ENCODE assay signal across 12 cellular contexts in the genomic region with DNA sequence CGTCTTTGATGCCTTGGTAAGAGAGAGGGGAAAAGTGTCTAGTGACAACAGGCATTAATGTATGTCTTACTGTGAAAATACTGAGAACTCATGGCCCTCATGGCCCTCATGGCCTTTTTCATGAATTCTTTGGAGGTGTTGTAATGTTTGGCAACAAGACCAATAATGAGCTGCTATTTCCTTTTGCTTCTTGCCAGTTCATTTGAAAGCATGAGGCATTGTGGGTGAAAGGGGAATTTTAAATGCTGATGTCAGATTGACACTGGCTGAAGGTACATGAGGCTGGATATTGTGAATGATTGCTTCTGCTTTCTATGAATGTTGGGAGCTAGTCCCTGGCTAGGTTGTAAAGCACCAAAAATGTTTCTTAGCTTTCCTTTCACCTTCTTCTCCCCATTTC.
A peak's percentile ranks its signal among the peaks of the same experiment; 100 is the strongest.
DNase-seq lines count a peak whose midpoint lies in the region; ATAC-seq and TF ChIP-seq lines count a peak whose summit lies in the region.
"Had no signal": no experiment of that assay in that cellular context is flagged by ENCODE, and none has a peak within 500 bp of the region (broad histone marks: within the 10 kb centered on the region; RNA-seq: fewer than 3 reads in every experiment).

No MANE protein-coding gene starts in this region.

- H3K36me3 Mint-ChIP-seq in natural killer cell treated with Interleukin-12 subunit alpha and Interleukin-12 subunit beta and Interleukin-15 and Interleukin-18, amount 100 ng/mL, for 72 hours: peaks cover 88% of the 10 kb centered on the region
- peaks cover 74% of the 10 kb centered on the region for H3K36me3 Mint-ChIP-seq in natural killer cell

- peak overlapping the region; percentile 17 for H3K4me3 ChIP-seq in adipocyte (ENCODE audit: low read length)
- no peak overlapping the region for H3K4me3 ChIP-seq in ovary
- H3K4me3 ChIP-seq: heart left ventricle had no signal

- ATAC-seq in natural killer cell treated with Interleukin-12 subunit alpha and Interleukin-12 subunit beta and Interleukin-15 and Interleukin-18, amount 100 ng/mL, for 72 hours: peak; percentile 53 to 68
- ATAC-seq in natural killer cell (no peak), foreskin keratinocyte (no peak)

- no peak overlapping the region for H3K4me3 Mint-ChIP-seq in natural killer cell treated with Interleukin-12 subunit alpha and Interleukin-12 subunit beta and Interleukin-15 and Interleukin-18, amount 100 ng/mL, for 72 hours
- no peak overlapping the region for H3K4me3 Mint-ChIP-seq in natural killer cell

- H3K27ac ChIP-seq in foreskin keratinocyte (no peak overlapping the region), ovary (no peak overlapping the region)
- H3K27ac ChIP-seq: C4-2B, heart left ventricle had no signal

- H3K9ac ChIP-seq in adipocyte (ENCODE audit: low read length): no peak overlapping the region

- no peak for TF ChIP-seq POLR2A in ovary (IDR thresholded peaks at IDR 0.05)

- peaks cover 38% of the 10 kb centered on the region for H3K4me1 ChIP-seq in adipocyte (ENCODE audit: control insufficient read depth, insufficient read depth, low read length)
- peaks cover 8% of the 10 kb centered on the region for H3K4me1 ChIP-seq in foreskin keratinocyte
- no peaks in the 10 kb centered on the region for H3K4me1 ChIP-seq in ovary (ENCODE audit: insufficient read depth)

- H3K4me1 Mint-ChIP-seq in natural killer cell treated with Interleukin-12 subunit alpha and Interleukin-12 subunit beta and Interleukin-15 and Interleukin-18, amount 100 ng/mL, for 72 hours (ENCODE audit: low read depth in 2 of 2): peaks cover 36 to 37% of the 10 kb centered on the region in 2 donors
- H3K4me1 Mint-ChIP-seq in natural killer cell: peaks cover 0 to 5% of the 10 kb centered on the region in 2 donors

- H3K27me3 Mint-ChIP-seq in natural killer cell treated with Interleukin-12 subunit alpha and Interleukin-12 subunit beta and Interleukin-15 and Interleukin-18, amount 100 ng/mL, for 72 hours: no peaks in the 10 kb centered on the region
- H3K27me3 Mint-ChIP-seq in natural killer cell (ENCODE audit: low read depth in 2 of 2): no peaks in the 10 kb centered on the region

- H3K9me3 ChIP-seq in adipocyte (ENCODE audit: control insufficient read depth, low read length) (no peaks in the 10 kb centered on the region), ovary (no peaks in the 10 kb centered on the region)
- H3K9me3 ChIP-seq: heart left ventricle had no signal

- TF ChIP-seq CTCF in natural killer cell (IDR thresholded peaks at IDR 0.05): no peak
- no peak for TF ChIP-seq CTCF in foreskin keratinocyte (conservative IDR thresholded peaks at IDR 0.05)
- TF ChIP-seq CTCF in ovary (IDR thresholded peaks at IDR 0.05): no peak

- H3K27me3 ChIP-seq in adipocyte (replicated peaks; ENCODE audit: control insufficient read depth, insufficient read depth, low read length) (no peaks in the 10 kb centered on the region), foreskin keratinocyte (no peaks in the 10 kb centered on the region), ovary (no peaks in the 10 kb centered on the region)
- H3K27me3 ChIP-seq: heart left ventricle had no signal

- intact Hi-C loops in natural killer cell (cut with micrococcal nuclease) (no loop called here), ovary (cut with DNase I) (no loop called here)

- no peak for TF ChIP-seq EP300 in ovary (IDR thresholded peaks at IDR 0.05)

- no peak for DNase-seq in natural killer cell treated with Interleukin-12 subunit alpha and Interleukin-12 subunit beta and Interleukin-15 and Interleukin-18, amount 100 ng/mL, for 72 hours (ENCODE audit: low spot score)
- DNase-seq in natural killer cell (no peak), adipocyte (ENCODE audit: low read depth) (peak; percentile 60), foreskin keratinocyte (peak; percentile 42 to 68), foreskin melanocyte (no peak), SW480 (ENCODE audit: low spot score) (no peak), ovary (no peak)
- no peak for DNase-seq in effector CD8-positive, alpha-beta T cell (lab: John Stamatoyannopoulos, UW)
- DNase-seq: caudate nucleus, heart left ventricle, MV-4-11 had no signal

- 72 to 82% (median 79%) methylated on average over 1 of the region's 1 CpG for WGBS in ovary, 3 donors

- H3K27ac Mint-ChIP-seq in natural killer cell treated with Interleukin-12 subunit alpha and Interleukin-12 subunit beta and Interleukin-15 and Interleukin-18, amount 100 ng/mL, for 72 hours: peak overlapping the region; percentile 61 to 79
- H3K27ac Mint-ChIP-seq in natural killer cell: peak overlapping the region in 1 of 2 donors; percentile 3

- H3K36me3 ChIP-seq in adipocyte (ENCODE audit: control insufficient read depth, insufficient read depth, low read length, severe bottlenecking) (no peaks in the 10 kb centered on the region), ovary (no peaks in the 10 kb centered on the region)

- peaks cover 4% of the 10 kb centered on the region for H3K9me3 Mint-ChIP-seq in natural killer cell treated with Interleukin-12 subunit alpha and Interleukin-12 subunit beta and Interleukin-15 and Interleukin-18, amount 100 ng/mL, for 72 hours
- H3K9me3 Mint-ChIP-seq in natural killer cell: no peaks in the 10 kb centered on the region

Comparison
In these comparisons a context has a peak if more than half of its experiments do, and no peak if none do; other contexts are left out.
1. ATAC-seq: peak in natural killer cell treated with Interleukin-12 subunit alpha and Interleukin-12 subunit beta and Interleukin-15 and Interleukin-18, amount 100 ng/mL, for 72 hours (2 of 2); none in natural killer cell (0 of 3) and foreskin keratinocyte (single experiment).
2. DNase-seq: peak in adipocyte (single experiment) and foreskin keratinocyte (2 of 2); none in natural killer cell treated with Interleukin-12 subunit alpha and Interleukin-12 subunit beta and Interleukin-15 and Interleukin-18, amount 100 ng/mL, for 72 hours (single experiment), natural killer cell (single experiment), effector CD8-positive, alpha-beta T cell (single experiment), foreskin melanocyte (single experiment), SW480 (single experiment) and ovary (0 of 5).